In genomic region chr12:124631681-124632080, GRCh38 we compare ENCODE assay signal across 19 cellular contexts.
A peak's percentile ranks its signal among the peaks of the same experiment; 100 is the strongest.
DNase-seq lines count a peak whose midpoint lies in the region; ATAC-seq, FAIRE-seq and TF ChIP-seq lines count a peak whose summit lies in the region.
"Had no signal": no experiment of that assay in that cellular context is flagged by ENCODE, and none has a peak within 500 bp of the region (broad histone marks: within the 10 kb centered on the region; RNA-seq: fewer than 3 reads in every experiment).

No MANE protein-coding gene starts in this region.

- peaks cover 30% of the 10 kb centered on the region for H3K4me1 ChIP-seq in osteoblast (ENCODE audit: insufficient read depth, low read length)

- no peak overlapping the region for H3K4me3 Mint-ChIP-seq in brain
- H3K4me3 Mint-ChIP-seq: CD4-positive, alpha-beta memory T cell had no signal

- H2AFZ ChIP-seq in osteoblast (ENCODE audit: low read length), result no peak overlapping the region

- H3K36me3 Mint-ChIP-seq in brain, result no peaks in the 10 kb centered on the region
- H3K36me3 Mint-ChIP-seq: CD4-positive, alpha-beta memory T cell had no signal

- peaks cover 3% of the 10 kb centered on the region for H3K27me3 Mint-ChIP-seq in brain

- H3K27ac ChIP-seq in osteoblast (ENCODE audit: low read depth, low read length) (no peak overlapping the region), dorsolateral prefrontal cortex (no peak overlapping the region)

- H3K27me3 ChIP-seq in osteoblast (ENCODE audit: insufficient read depth, low read length) (no peaks in the 10 kb centered on the region), dorsolateral prefrontal cortex (no peaks in the 10 kb centered on the region)

- no peaks in the 10 kb centered on the region for H3K79me2 ChIP-seq in osteoblast (ENCODE audit: insufficient read depth, low read length)

- TF ChIP-seq CTCF in brain (conservative IDR thresholded peaks at IDR 0.05) (no peak), osteoblast (IDR thresholded peaks at IDR 0.05; ENCODE audit: extremely low read depth, low read depth, low read length) (no peak), dorsolateral prefrontal cortex (IDR thresholded peaks at IDR 0.05 in 54 of 56, conservative IDR thresholded peaks at IDR 0.05 in 2 of 56; ENCODE audit: low read depth in 1 of 56, partially characterized antibody in 56 of 56) (no peak)

- H3K9me3 Mint-ChIP-seq in brain, result peaks cover 0 to 8% (median 3%) of the 10 kb centered on the region in 5 experiments

- FAIRE-seq in HTR-8/SVneo (lab: Jason Lieb, UNC), result no peak
- FAIRE-seq: D721Med had no signal

- ATAC-seq in Right ventricle myocardium inferior (no peak), Right ventricle myocardium superior (ENCODE audit: poor library complexity) (no peak), HG03342 (IDR thresholded peaks at IDR 0.05; ENCODE audit: unreplicated experiment) (no peak)
- ATAC-seq: HCT116 had no signal

- peak; percentile 54 for DNase-seq in Right ventricle myocardium inferior (ENCODE audit: missing footprints)
- DNase-seq in Right ventricle myocardium superior, result no peak
- peak; percentile 67 for DNase-seq in osteoblast (ENCODE audit: insufficient read length, low spot score, missing footprints)
- DNase-seq in HTR-8/SVneo (ENCODE audit: insufficient read length, low spot score), result no peak
- no peak for DNase-seq in DMS53 treated with DMSO at 0.1 percent for 48 hours (lab: John Stamatoyannopoulos, UW; ENCODE audit: unreplicated experiment)
- DNase-seq in dorsolateral prefrontal cortex, result no peak
- DNase-seq: 8988T; CD4-positive, alpha-beta memory T cell; DMS79 treated with DMSO at 0.1 percent for 48 hours; IMR-90; Kasumi-1; MM.1S; NCI-H2029; NCI-H2171; SIG-M5 had no signal

- H3K4me2 ChIP-seq in osteoblast (ENCODE audit: insufficient read depth, low read length), result no peak overlapping the region

- intact Hi-C loops in Right ventricle myocardium inferior (cut with DNase I), result no loop called here
- intact Hi-C loops in Right ventricle myocardium superior (cut with DNase I), result no loop called here
- intact Hi-C loops in dorsolateral prefrontal cortex (cut with DNase I), result no loop called here

- peak overlapping the region in 3 of 5 experiments; percentile 11 to 84 (median 51) for H3K27ac Mint-ChIP-seq in brain
- H3K27ac Mint-ChIP-seq: CD4-positive, alpha-beta memory T cell had no signal

- H4K20me1 ChIP-seq in osteoblast (ENCODE audit: insufficient read depth, low read length), result no peaks in the 10 kb centered on the region

- H3K4me1 Mint-ChIP-seq in brain, result peaks cover 64% of the 10 kb centered on the region

- no peaks in the 10 kb centered on the region for H3K36me3 ChIP-seq in osteoblast (ENCODE audit: insufficient read depth, low read length)

- H3K9me3 ChIP-seq in osteoblast (ENCODE audit: low read depth, low read length), result peaks cover 3% of the 10 kb centered on the region

- H3K4me3 ChIP-seq in osteoblast (ENCODE audit: insufficient read depth, low read length) (no peak overlapping the region), dorsolateral prefrontal cortex (no peak overlapping the region)

Comparison
In these comparisons a context has a peak if more than half of its experiments do, and no peak if none do; other contexts are left out.
1. DNase-seq: peak in Right ventricle myocardium inferior (single experiment) and osteoblast (single experiment); none in Right ventricle myocardium superior (single experiment), HTR-8/SVneo (single experiment), DMS53 treated with DMSO at 0.1 percent for 48 hours (single experiment) and dorsolateral prefrontal cortex (0 of 10).